ENCODE assay signal across 8 cellular contexts in the genomic region with DNA sequence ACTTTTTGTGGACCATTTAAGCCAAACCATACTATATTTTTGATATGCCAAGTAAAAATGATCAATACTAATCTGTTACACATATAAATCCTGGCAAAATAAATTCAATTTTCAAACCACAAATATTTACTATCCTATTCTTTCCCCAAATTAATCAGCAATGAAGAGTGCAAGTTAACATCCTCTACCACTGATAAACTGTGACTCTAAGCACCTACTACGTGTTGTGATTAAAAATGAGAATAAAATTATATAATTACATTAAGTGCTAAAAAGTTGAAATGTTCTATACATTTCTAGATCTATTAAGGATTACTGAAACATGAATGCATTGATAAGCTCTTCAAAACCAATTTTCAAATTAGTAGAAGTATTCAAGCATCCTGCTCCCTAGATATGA. TPM values are rescaled to one million over a fixed set of nuclear protein-coding genes. Genes with fewer than 3 reads are reported as not detected.
A peak's percentile ranks its signal among the peaks of the same experiment; 100 is the strongest.
DNase-seq lines count a peak whose midpoint lies in the region; ATAC-seq and TF ChIP-seq lines count a peak whose summit lies in the region.
"Had no signal": no experiment of that assay in that cellular context is flagged by ENCODE, and none has a peak within 500 bp of the region (broad histone marks: within the 10 kb centered on the region; RNA-seq: fewer than 3 reads in every experiment).

No MANE protein-coding gene starts in this region.

- H3F3A ChIP-seq in smooth muscle cell (ENCODE audit: low read depth), result no peaks in the 10 kb centered on the region

- peaks cover 4% of the 10 kb centered on the region; the same call in 1 of the 2 replicates for H3K36me3 ChIP-seq in HAP-1 (replicated peaks)
- no peaks in the 10 kb centered on the region for H3K36me3 ChIP-seq in smooth muscle cell (ENCODE audit: low read depth)

- H3K4me1 ChIP-seq in HAP-1 (peaks cover 18% of the 10 kb centered on the region), smooth muscle cell (ENCODE audit: low read depth) (peaks cover 20% of the 10 kb centered on the region)

- in situ Hi-C loops in HAP-1 (cut with MboI; ENCODE audit: low sequenced_read_pairs), result loop anchor here (10.0 kb wide), 1 partner anchor 109 kb away; no protein-coding TSS in a partner anchor

- peaks cover 59% of the 10 kb centered on the region for H4K20me1 ChIP-seq in smooth muscle cell (ENCODE audit: low read depth)

- 27% methylated on average over 1 of the region's 1 CpG for WGBS in smooth muscle cell (ENCODE audit: low lambda C conversion rate)

- no peak overlapping the region for H3K27ac ChIP-seq in smooth muscle cell (ENCODE audit: low read depth)

- H3K27me3 ChIP-seq in HAP-1 (ENCODE audit: low read depth) (no peaks in the 10 kb centered on the region), smooth muscle cell (ENCODE audit: low read depth) (no peaks in the 10 kb centered on the region)

- peaks cover 65% of the 10 kb centered on the region for H3K79me2 ChIP-seq in smooth muscle cell (ENCODE audit: low read depth)

- peak overlapping the region; percentile 90 for H3K9ac ChIP-seq in smooth muscle cell (ENCODE audit: low read depth)

- no peak for ATAC-seq in HG02759 (IDR thresholded peaks at IDR 0.05; ENCODE audit: unreplicated experiment)

- TF ChIP-seq CTCF in WI38 (IDR thresholded peaks at IDR 0.05; ENCODE audit: low read depth, low read length) (no peak), foreskin fibroblast (IDR thresholded peaks at IDR 0.05; ENCODE audit: low read depth, low read length) (no peak), smooth muscle cell (IDR thresholded peaks at IDR 0.05; ENCODE audit: borderline replicate concordance, insufficient read depth, poor library complexity, severe bottlenecking) (no peak)

- peak overlapping the region; percentile 85 for H3K4me3 ChIP-seq in HAP-1
- H3K4me3 ChIP-seq in WI38 (ENCODE audit: low read depth, low read length), result peak overlapping the region; percentile 74
- H3K4me3 ChIP-seq in foreskin fibroblast (ENCODE audit: low read depth in 1 of 2, low read length in 2 of 2), result peak overlapping the region; percentile 75 to 82
- H3K4me3 ChIP-seq in smooth muscle cell, result peak overlapping the region; percentile 84

- peak overlapping the region; percentile 88 for H3K4me2 ChIP-seq in smooth muscle cell

- no peak for DNase-seq in HAP-1 (ENCODE audit: low spot score in 2 of 2)
- DNase-seq in foreskin fibroblast, result no peak
- no peak for DNase-seq in smooth muscle cell (lab: John Stamatoyannopoulos, UW; ENCODE audit: unreplicated experiment)
- no peak for DNase-seq in Kasumi-1 (lab: John Stamatoyannopoulos, UW)
- no peak for DNase-seq in mucosa of gallbladder (ENCODE audit: low spot score)
- DNase-seq: NCI-H2171 had no signal

- no peaks in the 10 kb centered on the region for H3K9me3 ChIP-seq in HAP-1
- no peaks in the 10 kb centered on the region for H3K9me3 ChIP-seq in smooth muscle cell (replicated peaks; ENCODE audit: low read depth)

- H2AFZ ChIP-seq in smooth muscle cell (ENCODE audit: low read depth), result no peak overlapping the region

RNA-seq across cellular contexts. Expression of gene KLHL15, which starts 3.4 kb away (rescaled TPM):
- total RNA-seq in smooth muscle cell, result 53.3 and 70.4 TPM in 2 replicates
- polyA plus RNA-seq in smooth muscle cell, result 14.0 and 16.8 TPM in 2 replicates
- 6.2 TPM for total RNA-seq in mucosa of gallbladder

RNA-seq across cellular contexts. Expression of gene EIF2S3, which starts 31.2 kb away (rescaled TPM):
- total RNA-seq in smooth muscle cell (226 and 240 TPM in 2 replicates), mucosa of gallbladder (168 TPM)
- 54.0 and 62.6 TPM in 2 replicates for polyA plus RNA-seq in smooth muscle cell
